Comparison of ENCODE assay signal across 27 cellular contexts in genomic region chr18:76382265-76382664, GRCh38.
"Had no signal": no experiment of that assay in that cellular context is flagged by ENCODE, and none has a peak within 500 bp of the region (broad histone marks: within the 10 kb centered on the region; RNA-seq: fewer than 3 reads in every experiment).

No MANE protein-coding gene starts in this region.

- H3K27ac ChIP-seq: ascending aorta, body of pancreas, KMS-11, RWPE1 had no signal

- H3K27ac Mint-ChIP-seq: activated B cell treated with CpG ODN at 0.5 μM for 24 hours; activated CD4-positive, alpha-beta T cell treated with anti-CD3 and anti-CD28 coated beads, Interleukin-2, amount 10 ng/mL, durations not matched to agents 24 days and 14 days; activated CD8-positive, alpha-beta memory T cell treated with anti-CD3 and anti-CD28 coated beads, Interleukin-2, amount 10 ng/mL, durations not matched to agents 7 days and 5 days; activated naive CD8-positive, alpha-beta T cell treated with anti-CD3 and anti-CD28 coated beads, Interleukin-2, amount 50 U/mL, for 24 hours; activated T-cell treated with anti-CD3 and anti-CD28 coated beads, Interleukin-2, amount 50 U/mL, for 24 hours; T-helper 17 cell had no signal

- H3K27me3 Mint-ChIP-seq: activated B cell treated with CpG ODN at 0.5 μM for 24 hours; activated naive CD8-positive, alpha-beta T cell treated with anti-CD3 and anti-CD28 coated beads, Interleukin-2, amount 50 U/mL, for 24 hours; T-helper 17 cell had no signal

- H3K27me3 ChIP-seq: ascending aorta, body of pancreas, Peyer's patch had no signal

- H3K4me3 Mint-ChIP-seq: activated B cell treated with CpG ODN at 0.5 μM for 24 hours; activated CD4-positive, alpha-beta T cell treated with anti-CD3 and anti-CD28 coated beads, Interleukin-2, amount 10 ng/mL, durations not matched to agents 24 days and 14 days; activated CD8-positive, alpha-beta memory T cell treated with anti-CD3 and anti-CD28 coated beads, Interleukin-2, amount 10 ng/mL, durations not matched to agents 7 days and 5 days; activated naive CD8-positive, alpha-beta T cell treated with anti-CD3 and anti-CD28 coated beads, Interleukin-2, amount 50 U/mL, for 24 hours; activated T-cell treated with anti-CD3 and anti-CD28 coated beads, Interleukin-2, amount 50 U/mL, for 24 hours; T-helper 17 cell had no signal

- H3K4me1 ChIP-seq: ascending aorta, body of pancreas, Peyer's patch had no signal

- DNase-seq: activated B cell treated with CpG ODN at 0.5 μM for 24 hours; activated CD4-positive, alpha-beta T cell treated with anti-CD3 and anti-CD28 coated beads for 1 hour; activated CD4-positive, alpha-beta T cell treated with anti-CD3 and anti-CD28 coated beads, Interleukin-2, amount 10 ng/mL, durations not matched to agents 24 days and 14 days; activated CD4-positive, alpha-beta T cell treated with anti-CD3 and anti-CD28 coated beads, Interleukin-2, amount 50 U/mL, for 48 hours; activated CD8-positive, alpha-beta memory T cell treated with anti-CD3 and anti-CD28 coated beads, Interleukin-2, amount 10 ng/mL, durations not matched to agents 7 days and 5 days; activated effector memory CD4-positive, alpha-beta T cell treated with anti-CD3 and anti-CD28 coated beads, Interleukin-2, amount 50 U/mL, for 16 hours; activated naive CD4-positive, alpha-beta T cell treated with Interleukin-2 at 50 U/mL for 16 hours; activated naive CD8-positive, alpha-beta T cell treated with anti-CD3 and anti-CD28 coated beads, Interleukin-2, amount 50 U/mL, for 24 hours; activated T-cell treated with anti-CD3 and anti-CD28 coated beads, Interleukin-2, amount 50 U/mL, for 24 hours; amniotic stem cell; body of pancreas; NCI-H1092; NCI-H1417; NCI-H1930; NCI-H2171 treated with DMSO at 0.1 percent for 48 hours; NCI-H226; NCI-H526; NCI-H774; NK-92 treated with Interleukin-12 subunit alpha and Interleukin-12 subunit beta, amount 100 ng/mL, for 24 hours; SHP77 treated with DMSO at 0.1 percent for 48 hours; T-helper 17 cell; T-helper 9 cell had no signal

- H3K9me3 Mint-ChIP-seq: activated B cell treated with CpG ODN at 0.5 μM for 24 hours; activated CD4-positive, alpha-beta T cell treated with anti-CD3 and anti-CD28 coated beads, Interleukin-2, amount 10 ng/mL, durations not matched to agents 24 days and 14 days; activated naive CD4-positive, alpha-beta T cell treated with anti-CD3 and anti-CD28 coated beads, Interleukin-2, amount 50 U/mL, for 72 hours; activated naive CD8-positive, alpha-beta T cell treated with anti-CD3 and anti-CD28 coated beads, Interleukin-2, amount 50 U/mL, for 24 hours; activated T-cell treated with anti-CD3 and anti-CD28 coated beads, Interleukin-2, amount 50 U/mL, for 24 hours had no signal

- H3K9ac ChIP-seq: KMS-11 had no signal

- H3K9me3 ChIP-seq: ascending aorta, body of pancreas, Peyer's patch had no signal

- H3K36me3 Mint-ChIP-seq: activated CD8-positive, alpha-beta memory T cell treated with anti-CD3 and anti-CD28 coated beads, Interleukin-2, amount 10 ng/mL, durations not matched to agents 7 days and 5 days had no signal

- H3K4me3 ChIP-seq: ascending aorta, body of pancreas, Peyer's patch had no signal

- ATAC-seq: activated CD8-positive, alpha-beta memory T cell treated with anti-CD3 and anti-CD28 coated beads, Interleukin-2, amount 10 ng/mL, durations not matched to agents 7 days and 5 days; activated naive CD4-positive, alpha-beta T cell treated with anti-CD3 and anti-CD28 coated beads, Interleukin-2, amount 50 U/mL, for 72 hours; activated naive CD8-positive, alpha-beta T cell treated with anti-CD3 and anti-CD28 coated beads, Interleukin-2, amount 50 U/mL, for 24 hours; body of pancreas; T-helper 17 cell had no signal

- H3K4me2 ChIP-seq: KMS-11 had no signal
